In genomic region chr4:3661989-3662388, GRCh38 we compare ENCODE assay signal across 14 cellular contexts.
DNase-seq lines count a peak whose midpoint lies in the region; ATAC-seq and TF ChIP-seq lines count a peak whose summit lies in the region.
"Had no signal": no experiment of that assay in that cellular context is flagged by ENCODE, and none has a peak within 500 bp of the region (broad histone marks: within the 10 kb centered on the region; RNA-seq: fewer than 3 reads in every experiment).

No MANE protein-coding gene starts in this region.

- H3K36me3 Mint-ChIP-seq in H9 (ENCODE audit: insufficient read depth in 1 of 3, low read depth in 3 of 3) (no peaks in the 10 kb centered on the region), neural progenitor cell (no peaks in the 10 kb centered on the region)

- no peak overlapping the region for H3K4ac ChIP-seq in H9 (ENCODE audit: low read depth, low read length)

- H3T11ph ChIP-seq in H9 (ENCODE audit: low read length): no peak overlapping the region

- no peaks in the 10 kb centered on the region for H3K79me1 ChIP-seq in H9 (ENCODE audit: insufficient read depth, low read depth, low read length, poor library complexity, severe bottlenecking)

- H3K4me2 ChIP-seq in H9 (ENCODE audit: insufficient read depth, insufficient read length, low read length) (no peak overlapping the region), neural progenitor cell (no peak overlapping the region)
- H3K4me2 ChIP-seq: A549, GM23338 had no signal

- no peaks in the 10 kb centered on the region; a peak in 2 of 5 replicates for H3K9me3 Mint-ChIP-seq in H9
- H3K9me3 Mint-ChIP-seq in neural progenitor cell: peaks cover 4% of the 10 kb centered on the region
- H3K9me3 Mint-ChIP-seq: CD4-positive, alpha-beta T cell; GM23338 had no signal

- H4K8ac ChIP-seq in H9 (replicated peaks; ENCODE audit: insufficient read length, low read depth, low read length): no peak overlapping the region

- no peaks in the 10 kb centered on the region for H4K20me1 ChIP-seq in H9 (ENCODE audit: control insufficient read depth, insufficient read depth, insufficient read length)
- no peaks in the 10 kb centered on the region for H4K20me1 ChIP-seq in neural progenitor cell (ENCODE audit: low read depth)

- WGBS in right cardiac atrium: 57% methylated on average over 14 of the region's 14 CpGs
- no CpG with 5 or more reads among the region's 14 CpGs for WGBS in H9 (ENCODE audit: extremely low coverage, insufficient read length, low lambda C conversion rate)

- H3K9ac ChIP-seq in H9 (ENCODE audit: extremely low read depth, insufficient read length, low read length) (no peak overlapping the region), neural progenitor cell (no peak overlapping the region)

- H2BK20ac ChIP-seq in H9 (ENCODE audit: low read depth, low read length, poor library complexity, severe bottlenecking): no peak overlapping the region

- H2BK15ac ChIP-seq in H9 (ENCODE audit: low read depth, low read length): no peak overlapping the region

- H2AFZ ChIP-seq in H9 (ENCODE audit: low read length) (no peak overlapping the region), neural progenitor cell (replicated peaks) (no peak overlapping the region)
- H2AFZ ChIP-seq: GM23338 had no signal

- H3K27me3 ChIP-seq in right cardiac atrium (ENCODE audit: control insufficient read depth, insufficient read depth) (no peaks in the 10 kb centered on the region), H9 (ENCODE audit: insufficient read depth, low read length) (no peaks in the 10 kb centered on the region), neural progenitor cell (no peaks in the 10 kb centered on the region)

- no peak overlapping the region for H3K56ac ChIP-seq in H9 (ENCODE audit: insufficient read length, low read depth, low read length)

- H3K23ac ChIP-seq in H9 (ENCODE audit: insufficient read length, low read depth, low read length): no peak overlapping the region

- no peak overlapping the region for H2BK5ac ChIP-seq in H9 (ENCODE audit: insufficient read length, low read length)

- no peaks in the 10 kb centered on the region for H3K36me3 ChIP-seq in neural progenitor cell

- H3K27me3 Mint-ChIP-seq in H9 (ENCODE audit: low read depth) (peaks cover 18% of the 10 kb centered on the region), neural progenitor cell (ENCODE audit: insufficient read depth, low read depth) (peaks cover 15% of the 10 kb centered on the region)

- no peak overlapping the region for H4K91ac ChIP-seq in H9 (ENCODE audit: insufficient read length, low read depth, low read length)

- peaks cover 5 to 15% of the 10 kb centered on the region in 2 experiments; a peak in 3 of 4 replicates for H3K4me1 Mint-ChIP-seq in H9
- H3K4me1 Mint-ChIP-seq in neural progenitor cell: peaks cover 51% of the 10 kb centered on the region

- H4K5ac ChIP-seq in H9 (ENCODE audit: insufficient read length, low read depth, low read length): no peak overlapping the region

- ATAC-seq in right cardiac atrium: no peak
- no peak for ATAC-seq in left ventricle myocardium superior
- no peak for ATAC-seq in HG02678 (IDR thresholded peaks at IDR 0.05; ENCODE audit: unreplicated experiment)
- ATAC-seq: A549 had no signal

- no peak overlapping the region for H3K4me3 Mint-ChIP-seq in H9
- no peak overlapping the region for H3K4me3 Mint-ChIP-seq in neural progenitor cell
- H3K4me3 Mint-ChIP-seq: CD4-positive, alpha-beta T cell; GM23338 had no signal

- H3K79me2 ChIP-seq in H9 (ENCODE audit: insufficient read depth, low read length) (no peaks in the 10 kb centered on the region), neural progenitor cell (ENCODE audit: low read depth) (no peaks in the 10 kb centered on the region)

- H3K27ac ChIP-seq in right cardiac atrium (ENCODE audit: low read length) (no peak overlapping the region), H9 (ENCODE audit: insufficient read length, low read depth, low read length) (no peak overlapping the region), neural progenitor cell (no peak overlapping the region)
- H3K27ac ChIP-seq: A549, HL-60 had no signal

- H3K14ac ChIP-seq in H9 (ENCODE audit: insufficient read depth, low read length): 0 out of 2 replicates have a peak overlapping the region, but pooled peaks have one; percentile 6

- H2BK120ac ChIP-seq in H9 (ENCODE audit: low read depth, low read length, poor library complexity, severe bottlenecking): no peak overlapping the region

- intact Hi-C loops in right cardiac atrium (cut with DNase I) (no loop called here), left ventricle myocardium superior (cut with micrococcal nuclease) (no loop called here)

- H3K4me3 ChIP-seq in right cardiac atrium (ENCODE audit: low read length) (no peak overlapping the region), neural progenitor cell (no peak overlapping the region)
- H3K4me3 ChIP-seq: A549, GM23338 had no signal

- no peak overlapping the region for H3K18ac ChIP-seq in H9 (ENCODE audit: insufficient read length, low read depth, low read length)

- DNase-seq in right cardiac atrium (peak in 2 of 3 donors; percentile 22 to 39), left ventricle myocardium superior (no peak), H9 (no peak), neural progenitor cell (ENCODE audit: low spot score) (no peak), NCI-H2171 (lab: John Stamatoyannopoulos, UW) (no peak), NCI-H524 (lab: John Stamatoyannopoulos, UW) (no peak)
- DNase-seq: C1 segment of cervical spinal cord; CD4-positive, alpha-beta T cell; DMS153; HCEC 1CT had no signal

- no peaks in the 10 kb centered on the region for H3K23me2 ChIP-seq in H9 (ENCODE audit: insufficient read length, low read depth, low read length, poor library complexity, severe bottlenecking)

- no peak for TF ChIP-seq CTCF in H9 (conservative IDR thresholded peaks at IDR 0.05)
- TF ChIP-seq CTCF in neural progenitor cell (IDR thresholded peaks at IDR 0.05): no peak

- no peak overlapping the region for H2BK12ac ChIP-seq in H9 (ENCODE audit: insufficient read length, low read depth, low read length)

- H3K9me3 ChIP-seq in right cardiac atrium (ENCODE audit: control insufficient read depth, low read length): no peaks in the 10 kb centered on the region
- peaks cover 1% of the 10 kb centered on the region for H3K9me3 ChIP-seq in H9 (ENCODE audit: control insufficient read depth, low read depth, low read length)
- H3K9me3 ChIP-seq in neural progenitor cell (ENCODE audit: low read depth): no peaks in the 10 kb centered on the region
- H3K9me3 ChIP-seq: A549 had no signal

- H3K4me1 ChIP-seq in right cardiac atrium (ENCODE audit: control insufficient read depth, insufficient read depth, low read length) (no peaks in the 10 kb centered on the region), H9 (ENCODE audit: insufficient read depth, low read length) (no peaks in the 10 kb centered on the region), neural progenitor cell (peaks cover 14% of the 10 kb centered on the region)
- H3K4me1 ChIP-seq: A549 had no signal

- H3K27ac Mint-ChIP-seq in H9 (no peak overlapping the region), neural progenitor cell (peak overlapping the region; percentile 29)
- H3K27ac Mint-ChIP-seq: CD4-positive, alpha-beta T cell; GM23338 had no signal

- no peak overlapping the region for H2AK5ac ChIP-seq in H9 (ENCODE audit: insufficient read length, low read length)

- H3F3A ChIP-seq in neural progenitor cell (ENCODE audit: low read depth): no peaks in the 10 kb centered on the region

Comparison
In these comparisons a context has a peak if more than half of its experiments do, and no peak if none do; other contexts are left out.
1. DNase-seq: peak in right cardiac atrium (2 of 3); none in left ventricle myocardium superior (single experiment), H9 (single experiment), neural progenitor cell (single experiment), NCI-H2171 (single experiment) and NCI-H524 (0 of 2).